ENCODE assay signal across 8 cellular contexts in genomic region chr17:34171245-34171818, GRCh38.
DNase-seq lines count a peak whose midpoint lies in the region; ATAC-seq, FAIRE-seq and TF ChIP-seq lines count a peak whose summit lies in the region.

No MANE protein-coding gene starts in this region.

- TF ChIP-seq RAD21 in GM12878 (IDR thresholded peaks at IDR 0.05; ENCODE audit: insufficient read depth, low read depth, low read length) = peak; percentile 35; the same call in 1 of the 2 replicates

- ATAC-seq in T-helper 17 cell (peak; percentile 73), GM12878 (peak; percentile 90), HG03175 (IDR thresholded peaks at IDR 0.05; ENCODE audit: unreplicated experiment) (no peak), HG02870 (IDR thresholded peaks at IDR 0.05; ENCODE audit: unreplicated experiment) (no peak)

- CTCF ChIA-PET in GM12878 (lab: Yijun Ruan, JAX) = interaction anchor here (0.6 to 7.3 kb wide), 14 partner anchors 9 to 244 kb away, joined by 3 to 54 read pairs (median 4); partner anchors contain the start of gene CCL1

- no peak overlapping the region for H3K4me3 Mint-ChIP-seq in T-helper 17 cell

- POLR2A ChIA-PET in GM12878 (lab: Charles Lee) = no interaction called here

- SMC1A ChIA-PET in GM12878 (lab: Charles Lee; ENCODE audit: uncharacterized antibody, unreplicated experiment) = interaction anchor here (0.6 to 1.8 kb wide), 4 partner anchors 11 to 217 kb away, joined by 3 to 13 read pairs (median 4); partner anchors contain the start of gene CCL1

- RAD21 ChIA-PET in GM12878 (lab: Charles Lee; ENCODE audit: unreplicated experiment) = interaction anchor here (2.4 kb wide), 1 partner anchor 190 kb away, joined by 10 read pairs; no protein-coding TSS in a partner anchor

- no peaks in the 10 kb centered on the region for H3K4me1 ChIP-seq in GM12878 (ENCODE audit: control insufficient read depth, insufficient read depth, low read length)

- H3K27me3 ChIP-seq in GM12878 (replicated peaks in 1 of 2; ENCODE audit: control insufficient read depth in 2 of 2, insufficient read depth in 2 of 2, low read length in 1 of 2) = no peaks in the 10 kb centered on the region

- H3K9me3 ChIP-seq in KOPT-K1 (ENCODE audit: insufficient read depth, low read length, poor library complexity, severe bottlenecking) = peaks cover 14% of the 10 kb centered on the region
- no peaks in the 10 kb centered on the region for H3K9me3 ChIP-seq in T-helper 17 cell (ENCODE audit: control insufficient read depth, low read length, poor library complexity, severe bottlenecking)
- no peaks in the 10 kb centered on the region for H3K9me3 ChIP-seq in GM12878 (replicated peaks; ENCODE audit: control insufficient read depth, insufficient read depth, low read length)

- H3K36me3 ChIP-seq in KOPT-K1 (ENCODE audit: insufficient read depth, low read length) (no peaks in the 10 kb centered on the region), GM12878 (ENCODE audit: control insufficient read depth in 2 of 2, insufficient read depth in 2 of 2, low read length in 1 of 2) (no peaks in the 10 kb centered on the region)

- TF ChIP-seq POLR2A in GM12878 (IDR thresholded peaks at IDR 0.05; ENCODE audit: low read depth, low read length) = no peak

- no peak for TF ChIP-seq EP300 in GM12878 (IDR thresholded peaks at IDR 0.05; ENCODE audit: borderline replicate concordance in 1 of 2, control insufficient read depth in 1 of 2, low read depth in 2 of 2, low read length in 2 of 2)

- H3K4me3 ChIP-seq in GM12878 = no peak overlapping the region

- H3K4me2 ChIP-seq in GM12878 (ENCODE audit: control insufficient read depth, insufficient read depth) = no peak overlapping the region

- no peaks in the 10 kb centered on the region for H3K36me3 Mint-ChIP-seq in T-helper 17 cell (ENCODE audit: low read depth)

- TF ChIP-seq CTCF in GM12878 (IDR thresholded peaks at IDR 0.05 in 2 of 3, conservative IDR thresholded peaks at IDR 0.05 in 1 of 3; ENCODE audit: control insufficient read depth in 2 of 3, extremely low read depth in 1 of 3, insufficient read depth in 1 of 3, low read depth in 3 of 3, low read length in 3 of 3) = peak; percentile 71 to 90 (median 88)

- H2AFZ ChIP-seq in GM12878 (ENCODE audit: control insufficient read depth, low read depth, low read length) = no peak overlapping the region

- intact Hi-C loops in GM12878 (cut with micrococcal nuclease; ENCODE audit: unreplicated experiment) = no loop called here

- peak; percentile 93 for FAIRE-seq in GM12878 (lab: Jason Lieb, UNC)

- DNase-seq in GDM1 (lab: John Stamatoyannopoulos, UW) (peak; percentile 26), T-helper 17 cell (peak in 2 of 3 donors; percentile 13 to 25), GM12878 (ENCODE audit: low read depth, low spot score) (no peak), iris pigment epithelial cell (ENCODE audit: low read depth) (peak; percentile 69)
- DNase-seq in stimulated activated CD4-positive, alpha-beta T cell treated with anti-CD3 and anti-CD28 coated beads, Interleukin-4, amount 100 ng/mL, for 24 hours = peak; percentile 53

- in situ Hi-C loops in GM12878 (cut with MboI) = no loop called here

- no peak overlapping the region for H3K27ac Mint-ChIP-seq in T-helper 17 cell

- no peak overlapping the region for H3K9ac ChIP-seq in GM12878 (ENCODE audit: control insufficient read depth, insufficient read depth, low read length)

- no TSS peak for BruUV-seq in GM12878 (replicated peaks; lab: Mats Ljungman, UMichigan)

- peaks cover 34% of the 10 kb centered on the region for H3K27me3 Mint-ChIP-seq in T-helper 17 cell

- no peaks in the 10 kb centered on the region for H4K20me1 ChIP-seq in GM12878 (ENCODE audit: control insufficient read depth, insufficient read depth)

- no peaks in the 10 kb centered on the region for H3K4me1 Mint-ChIP-seq in T-helper 17 cell

- WGBS in GM12878 (ENCODE audit: insufficient coverage, insufficient replicate concordance, low lambda C conversion rate, missing lambda C conversion rate) = 10% methylated on average over 9 of the region's 9 CpGs

- H3K79me2 ChIP-seq in GM12878 (ENCODE audit: control insufficient read depth, insufficient read depth, low read length) = no peaks in the 10 kb centered on the region

- H3K27ac ChIP-seq in KOPT-K1 (ENCODE audit: low read depth, low read length, poor library complexity, severe bottlenecking) (peak overlapping the region; percentile 48), GM12878 (ENCODE audit: control insufficient read depth, insufficient read depth) (no peak overlapping the region)

TF ChIP-seq in GM12878, 131 proteins besides CTCF, POLR2A, EP300 and RAD21:
- TF ChIP-seq GATAD2B (conservative IDR thresholded peaks at IDR 0.05; ENCODE audit: low read depth) = no peak
- TF ChIP-seq RUNX3 (IDR thresholded peaks at IDR 0.05; ENCODE audit: low read length) = peak; percentile 52
- TF ChIP-seq SMC3 (IDR thresholded peaks at IDR 0.05; ENCODE audit: borderline replicate concordance, low read length) = peak; percentile 30; the same call in 1 of the 2 replicates
- TF ChIP-seq ATF7 (IDR thresholded peaks at IDR 0.05; ENCODE audit: low read depth) = peak; percentile 76
- no peak for TF ChIP-seq CHD4 (IDR thresholded peaks at IDR 0.05)
- no peak for TF ChIP-seq WRNIP1 (IDR thresholded peaks at IDR 0.05; ENCODE audit: borderline replicate concordance, low read depth, low read length)
- no peak for TF ChIP-seq NRF1 (conservative IDR thresholded peaks at IDR 0.05; ENCODE audit: low read depth, low read length)
- peak; percentile 21; the same call in 1 of the 2 replicates for TF ChIP-seq SPI1 (IDR thresholded peaks at IDR 0.05; ENCODE audit: borderline replicate concordance, insufficient read depth, low read depth, low read length)
- TF ChIP-seq BRCA1 (IDR thresholded peaks at IDR 0.05; ENCODE audit: low read depth, low read length) = no peak

Comparison
In these comparisons a context has a peak if more than half of its experiments do, and no peak if none do; other contexts are left out.
1. ATAC-seq: peak in T-helper 17 cell (single experiment) and GM12878 (single experiment); none in HG03175 (single experiment) and HG02870 (single experiment).